In genomic region chr15:98682992-98683701, GRCh38 we compare ENCODE assay signal across 12 cellular contexts. TPM values are rescaled to one million over a fixed set of nuclear protein-coding genes. Genes with fewer than 3 reads are reported as not detected.
DNase-seq lines count a peak whose midpoint lies in the region; ATAC-seq and TF ChIP-seq lines count a peak whose summit lies in the region.
"Had no signal": no experiment of that assay in that cellular context is flagged by ENCODE, and none has a peak within 500 bp of the region (broad histone marks: within the 10 kb centered on the region; RNA-seq: fewer than 3 reads in every experiment).

No MANE protein-coding gene starts in this region.

- H3K4me3 Mint-ChIP-seq in activated naive CD4-positive, alpha-beta T cell treated with anti-CD3 and anti-CD28 coated beads, Interleukin-2, amount 50 U/mL, for 24 hours = no peak overlapping the region
- no peak overlapping the region for H3K4me3 Mint-ChIP-seq in activated naive CD4-positive, alpha-beta T cell treated with anti-CD3 and anti-CD28 coated beads for 36 hours
- peak overlapping the region; percentile 53 for H3K4me3 Mint-ChIP-seq in MCF 10A (ENCODE audit: unreplicated experiment)

- BruUV-seq in MCF 10A (replicated peaks; lab: Mats Ljungman, UMichigan) = no TSS peak

- POLR2A ChIA-PET in MCF 10A (lab: Yijun Ruan, JAX) = interaction anchor here (0.6 to 2.3 kb wide), 17 partner anchors 8 to 221 kb away, joined by 3 to 47 read pairs (median 4); no protein-coding TSS in a partner anchor

- H3K27me3 ChIP-seq in left lung = no peaks in the 10 kb centered on the region
- no peaks in the 10 kb centered on the region for H3K27me3 ChIP-seq in tibial nerve

- peak in 1 of 2 donors; percentile 28 for TF ChIP-seq EP300 in tibial nerve (IDR thresholded peaks at IDR 0.05)

- no peak overlapping the region for H3K27ac ChIP-seq in left lung
- peak overlapping the region in 3 of 4 donors; percentile 36 to 81 (median 61) for H3K27ac ChIP-seq in tibial nerve
- H3K27ac ChIP-seq: KMS-11 had no signal

- peaks cover 15 to 40% of the 10 kb centered on the region in 2 donors for H3K4me1 ChIP-seq in left lung
- H3K4me1 ChIP-seq in tibial nerve = peaks cover 0 to 66% (median 23%) of the 10 kb centered on the region in 4 donors

- intact Hi-C loops in activated naive CD4-positive, alpha-beta T cell treated with anti-CD3 and anti-CD28 coated beads for 36 hours (cut with micrococcal nuclease) = no loop called here
- intact Hi-C loops in MCF 10A (cut with micrococcal nuclease) = no loop called here
- intact Hi-C loops in left lung (cut with DNase I) = no loop called here

- H3K9me3 ChIP-seq in left lung (no peaks in the 10 kb centered on the region), tibial nerve (no peaks in the 10 kb centered on the region)

- CTCF ChIA-PET in activated naive CD4-positive, alpha-beta T cell treated with anti-CD3 and anti-CD28 coated beads for 36 hours (lab: Charles Lee) = interaction anchor here (1.2 to 1.7 kb wide), 2 partner anchors 11 to 23 kb away, joined by 5 to 6 read pairs; no protein-coding TSS in a partner anchor
- CTCF ChIA-PET in MCF 10A (lab: Yijun Ruan, JAX) = interaction anchor here (0.8 to 1.1 kb wide), 2 partner anchors 15 to 372 kb away, joined by 3 read pairs; no protein-coding TSS in a partner anchor

- 52% methylated on average over 9 of the region's 9 CpGs for WGBS in tibial nerve, 2 donors

- DNase-seq in activated naive CD4-positive, alpha-beta T cell treated with anti-CD3 and anti-CD28 coated beads for 36 hours = no peak
- peak; percentile 76 for DNase-seq in MCF 10A (ENCODE audit: unreplicated experiment)
- no peak for DNase-seq in left lung
- DNase-seq in tibial nerve (ENCODE audit: low spot score in 2 of 2) = no peak
- no peak for DNase-seq in NCI-H510A (lab: John Stamatoyannopoulos, UW)
- no peak for DNase-seq in OCI-M1 (lab: John Stamatoyannopoulos, UW)
- no peak for DNase-seq in activated CD4-positive, CD25-positive, alpha-beta regulatory T cell treated with anti-CD3 and anti-CD28 coated beads, Interleukin-2, amount 50 U/mL, for 72 hours
- DNase-seq: activated gamma-delta T cell; SIG-M5; stimulated activated CD4-positive, alpha-beta T cell treated with anti-CD3 and anti-CD28 coated beads, Interleukin-4, amount 100 ng/mL, for 1 hour had no signal

- no peaks in the 10 kb centered on the region for H3K9me3 Mint-ChIP-seq in activated naive CD4-positive, alpha-beta T cell treated with anti-CD3 and anti-CD28 coated beads, Interleukin-2, amount 50 U/mL, for 24 hours
- no peaks in the 10 kb centered on the region for H3K9me3 Mint-ChIP-seq in activated naive CD4-positive, alpha-beta T cell treated with anti-CD3 and anti-CD28 coated beads for 36 hours
- no peaks in the 10 kb centered on the region for H3K9me3 Mint-ChIP-seq in MCF 10A (ENCODE audit: unreplicated experiment)

- peak; percentile 8 for ATAC-seq in left lung

- H3K27ac Mint-ChIP-seq in activated naive CD4-positive, alpha-beta T cell treated with anti-CD3 and anti-CD28 coated beads, Interleukin-2, amount 50 U/mL, for 24 hours = peak overlapping the region; percentile 14
- H3K27ac Mint-ChIP-seq in activated naive CD4-positive, alpha-beta T cell treated with anti-CD3 and anti-CD28 coated beads for 36 hours = no peak overlapping the region
- peak overlapping the region; percentile 95 for H3K27ac Mint-ChIP-seq in MCF 10A (ENCODE audit: low read depth, unreplicated experiment)

- no peaks in the 10 kb centered on the region for H3K36me3 Mint-ChIP-seq in activated naive CD4-positive, alpha-beta T cell treated with anti-CD3 and anti-CD28 coated beads, Interleukin-2, amount 50 U/mL, for 24 hours
- no peaks in the 10 kb centered on the region for H3K36me3 Mint-ChIP-seq in activated naive CD4-positive, alpha-beta T cell treated with anti-CD3 and anti-CD28 coated beads for 36 hours (ENCODE audit: low read depth)
- peaks cover 14% of the 10 kb centered on the region for H3K36me3 Mint-ChIP-seq in MCF 10A (ENCODE audit: insufficient read depth, unreplicated experiment)

- H3K4me3 ChIP-seq in left lung (no peak overlapping the region), tibial nerve (no peak overlapping the region)

- H3K4me1 Mint-ChIP-seq in activated naive CD4-positive, alpha-beta T cell treated with anti-CD3 and anti-CD28 coated beads, Interleukin-2, amount 50 U/mL, for 24 hours = peaks cover 89% of the 10 kb centered on the region
- peaks cover 71% of the 10 kb centered on the region for H3K4me1 Mint-ChIP-seq in activated naive CD4-positive, alpha-beta T cell treated with anti-CD3 and anti-CD28 coated beads for 36 hours (ENCODE audit: low read depth)
- H3K4me1 Mint-ChIP-seq in MCF 10A (ENCODE audit: insufficient read depth, unreplicated experiment) = peaks cover 59% of the 10 kb centered on the region

- no peaks in the 10 kb centered on the region for H3K36me3 ChIP-seq in left lung
- no peaks in the 10 kb centered on the region for H3K36me3 ChIP-seq in tibial nerve

- TF ChIP-seq CTCF in MCF 10A (IDR thresholded peaks at IDR 0.05; ENCODE audit: unreplicated experiment) (no peak), left lung (IDR thresholded peaks at IDR 0.05) (no peak), tibial nerve (IDR thresholded peaks at IDR 0.05) (no peak)

- H3K27me3 Mint-ChIP-seq in activated naive CD4-positive, alpha-beta T cell treated with anti-CD3 and anti-CD28 coated beads, Interleukin-2, amount 50 U/mL, for 24 hours = no peaks in the 10 kb centered on the region
- H3K27me3 Mint-ChIP-seq in activated naive CD4-positive, alpha-beta T cell treated with anti-CD3 and anti-CD28 coated beads for 36 hours (ENCODE audit: low read depth) = no peaks in the 10 kb centered on the region
- H3K27me3 Mint-ChIP-seq in MCF 10A (ENCODE audit: insufficient read depth, unreplicated experiment) = no peaks in the 10 kb centered on the region

- no peak for TF ChIP-seq POLR2A in tibial nerve (IDR thresholded peaks at IDR 0.05)

RNA-seq across cellular contexts. Expression of gene IGF1R, which starts 34.8 kb away (rescaled TPM):
- 10 to 100 TPM; 25.6 to 26.6 TPM for total RNA-seq in activated naive CD4-positive, alpha-beta T cell treated with anti-CD3 and anti-CD28 coated beads for 36 hours
- total RNA-seq in MCF 10A (2022) (50.7 and 53.3 TPM in 2 replicates), left lung (10 to 100 TPM; 38.7 to 41.0 TPM), tibial nerve (100 to 1,000 TPM in 2 of 4 donors, 10 to 100 TPM in 2; 82.5 to 164 (median 111) TPM)

Comparison
In these comparisons a context has a peak if more than half of its experiments do, and no peak if none do; other contexts are left out.
1. H3K27ac ChIP-seq: peak in tibial nerve (3 of 4); none in left lung (0 of 2).